In genomic region chr19:48641850-48642249, GRCh38 we compare ENCODE assay signal across 21 cellular contexts. TPM values are rescaled to one million over a fixed set of nuclear protein-coding genes. Genes with fewer than 3 reads are reported as not detected.
DNase-seq lines count a peak whose midpoint lies in the region; ATAC-seq and TF ChIP-seq lines count a peak whose summit lies in the region.
"Had no signal": no experiment of that assay in that cellular context is flagged by ENCODE, and none has a peak within 500 bp of the region (broad histone marks: within the 10 kb centered on the region; RNA-seq: fewer than 3 reads in every experiment).

No MANE protein-coding gene starts in this region.

- ATAC-seq in activated naive CD8-positive, alpha-beta T cell treated with anti-CD3 and anti-CD28 coated beads, Interleukin-2, amount 50 U/mL, for 24 hours, result no peak
- ATAC-seq in HG02763 (IDR thresholded peaks at IDR 0.05; ENCODE audit: unreplicated experiment) (no peak), GM19324 (IDR thresholded peaks at IDR 0.05; ENCODE audit: low FRiP score, unreplicated experiment) (no peak)

- H3K27ac ChIP-seq in VCaP, result peak overlapping the region; percentile 45
- H3K27ac ChIP-seq: GM23248 had no signal

- H3K4me1 Mint-ChIP-seq in activated naive CD8-positive, alpha-beta T cell (ENCODE audit: low read depth), result peaks cover 39% of the 10 kb centered on the region
- peaks cover 44% of the 10 kb centered on the region for H3K4me1 Mint-ChIP-seq in activated naive CD8-positive, alpha-beta T cell treated with anti-CD3 and anti-CD28 coated beads, Interleukin-2, amount 50 U/mL, for 24 hours
- H3K4me1 Mint-ChIP-seq in glutamatergic neuron (ENCODE audit: low read depth, unreplicated experiment), result peaks cover 9% of the 10 kb centered on the region

- no peaks in the 10 kb centered on the region for H3K27me3 Mint-ChIP-seq in activated naive CD8-positive, alpha-beta T cell
- no peaks in the 10 kb centered on the region for H3K27me3 Mint-ChIP-seq in activated naive CD8-positive, alpha-beta T cell treated with anti-CD3 and anti-CD28 coated beads, Interleukin-2, amount 50 U/mL, for 24 hours
- H3K27me3 Mint-ChIP-seq in glutamatergic neuron (ENCODE audit: unreplicated experiment), result peaks cover 25% of the 10 kb centered on the region
- H3K27me3 Mint-ChIP-seq: CD4-positive, CD25-positive, alpha-beta regulatory T cell had no signal

- no peaks in the 10 kb centered on the region for H3K9me3 Mint-ChIP-seq in activated naive CD8-positive, alpha-beta T cell (ENCODE audit: low read depth)
- no peaks in the 10 kb centered on the region for H3K9me3 Mint-ChIP-seq in activated naive CD8-positive, alpha-beta T cell treated with anti-CD3 and anti-CD28 coated beads, Interleukin-2, amount 50 U/mL, for 24 hours
- H3K9me3 Mint-ChIP-seq in glutamatergic neuron (ENCODE audit: unreplicated experiment), result peaks cover 8% of the 10 kb centered on the region
- H3K9me3 Mint-ChIP-seq: CD8-positive, alpha-beta memory T cell; HFFc6 had no signal

- DNase-seq in activated naive CD8-positive, alpha-beta T cell treated with anti-CD3 and anti-CD28 coated beads, Interleukin-2, amount 50 U/mL, for 24 hours, result no peak
- DNase-seq in glutamatergic neuron (no peak), NCI-H1092 (lab: John Stamatoyannopoulos, UW) (no peak)
- no peak for DNase-seq in activated CD4-positive, alpha-beta T cell treated with anti-CD3 and anti-CD28 coated beads for 48 hours
- DNase-seq: BE2C; C1 segment of cervical spinal cord; CD4-positive, CD25-positive, alpha-beta regulatory T cell; CD8-positive, alpha-beta memory T cell; COR-L47; DMS 273 treated with DMSO at 0.1 percent for 48 hours; DND-41; EL; GM23248; HCEC 1CT; HFFc6; IMR-90 had no signal

- no peaks in the 10 kb centered on the region for H3K36me3 Mint-ChIP-seq in activated naive CD8-positive, alpha-beta T cell
- H3K36me3 Mint-ChIP-seq in activated naive CD8-positive, alpha-beta T cell treated with anti-CD3 and anti-CD28 coated beads, Interleukin-2, amount 50 U/mL, for 24 hours (ENCODE audit: low read depth), result no peaks in the 10 kb centered on the region
- peaks cover 4% of the 10 kb centered on the region for H3K36me3 Mint-ChIP-seq in glutamatergic neuron (ENCODE audit: unreplicated experiment)

- no peak for TF ChIP-seq CTCF in VCaP (conservative IDR thresholded peaks at IDR 0.05)
- no peak for TF ChIP-seq CTCF in glutamatergic neuron (IDR thresholded peaks at IDR 0.05; ENCODE audit: partially characterized antibody, unreplicated experiment)

- H3K27ac Mint-ChIP-seq in activated naive CD8-positive, alpha-beta T cell, result peak overlapping the region; percentile 58
- no peak overlapping the region for H3K27ac Mint-ChIP-seq in activated naive CD8-positive, alpha-beta T cell treated with anti-CD3 and anti-CD28 coated beads, Interleukin-2, amount 50 U/mL, for 24 hours
- no peak overlapping the region for H3K27ac Mint-ChIP-seq in glutamatergic neuron (ENCODE audit: unreplicated experiment)
- H3K27ac Mint-ChIP-seq: HFFc6 had no signal

- H3K4me3 Mint-ChIP-seq in activated naive CD8-positive, alpha-beta T cell, result no peak overlapping the region
- H3K4me3 Mint-ChIP-seq in activated naive CD8-positive, alpha-beta T cell treated with anti-CD3 and anti-CD28 coated beads, Interleukin-2, amount 50 U/mL, for 24 hours, result no peak overlapping the region
- peak overlapping the region; percentile 45 for H3K4me3 Mint-ChIP-seq in glutamatergic neuron (ENCODE audit: unreplicated experiment)
- H3K4me3 Mint-ChIP-seq: HFFc6 had no signal

RNA-seq across cellular contexts. Expression of gene CA11, which starts 4.1 kb away (rescaled TPM):
- total RNA-seq in glutamatergic neuron (ENCODE audit: unreplicated experiment), result 7.8 TPM

RNA-seq across cellular contexts. Expression of gene DBP, which starts 4.7 kb away (rescaled TPM):
- 2.9 TPM for total RNA-seq in glutamatergic neuron (ENCODE audit: unreplicated experiment)

RNA-seq across cellular contexts. Expression of gene SPHK2, which starts 22.5 kb away (rescaled TPM):
- total RNA-seq in glutamatergic neuron (ENCODE audit: unreplicated experiment), result 146 TPM

RNA-seq across cellular contexts. Expression of gene RPL18, which starts 22.9 kb away (rescaled TPM):
- total RNA-seq in glutamatergic neuron (ENCODE audit: unreplicated experiment), result 1,011 TPM

RNA-seq across cellular contexts. Expression of gene FAM83E, which starts 27.0 kb away (rescaled TPM):
- 1.5 TPM for total RNA-seq in glutamatergic neuron (ENCODE audit: unreplicated experiment)
- total RNA-seq: A172, GM23248 had no signal
